10 cellular contexts compared by ENCODE assay signal in genomic region chr2:73215254-73215653, GRCh38. TPM values are rescaled to one million over a fixed set of nuclear protein-coding genes. Genes with fewer than 3 reads are reported as not detected.
DNase-seq lines count a peak whose midpoint lies in the region; ATAC-seq and TF ChIP-seq lines count a peak whose summit lies in the region.
"Had no signal": no experiment of that assay in that cellular context is flagged by ENCODE, and none has a peak within 500 bp of the region (broad histone marks: within the 10 kb centered on the region; RNA-seq: fewer than 3 reads in every experiment).

No MANE protein-coding gene starts in this region.

- ATAC-seq in HG03469 (IDR thresholded peaks at IDR 0.05; ENCODE audit: unreplicated experiment) (no peak), HG03097 (IDR thresholded peaks at IDR 0.05; ENCODE audit: low FRiP score, unreplicated experiment) (no peak)

- H3K4me1 Mint-ChIP-seq in activated naive CD8-positive, alpha-beta T cell treated with anti-CD3 and anti-CD28 coated beads for 36 hours: peaks cover 26% of the 10 kb centered on the region

- peak overlapping the region; percentile 92 for H3K27ac Mint-ChIP-seq in activated naive CD8-positive, alpha-beta T cell treated with anti-CD3 and anti-CD28 coated beads for 36 hours

- H3K36me3 ChIP-seq in HUES6 (ENCODE audit: control insufficient read depth, insufficient read depth, low read length): peaks cover 10% of the 10 kb centered on the region
- peaks cover 12% of the 10 kb centered on the region for H3K36me3 ChIP-seq in mesodermal cell (ENCODE audit: control insufficient read depth, insufficient read depth, low read length)

- in situ Hi-C loops in KBM-7 (cut with MboI; ENCODE audit: low pct_unique_long_range_greater_than_20kb, low sequenced_read_pairs): no loop called here

- WGBS in mesodermal cell (ENCODE audit: insufficient coverage in 2 of 2), 2 experiments: 67 to 88% methylated on average over 1 to 3 of the region's 4 CpGs

- H3K27ac ChIP-seq in HUES6 (ENCODE audit: low read depth, low read length) (no peak overlapping the region), mesodermal cell (ENCODE audit: low read depth, low read length, severe bottlenecking) (no peak overlapping the region)

- H3K4me1 ChIP-seq in HUES6 (ENCODE audit: control insufficient read depth, insufficient read depth, low read length) (peaks cover 17% of the 10 kb centered on the region), mesodermal cell (ENCODE audit: control insufficient read depth, insufficient read depth, low read length, poor library complexity, severe bottlenecking) (peaks cover 13% of the 10 kb centered on the region)

- no peaks in the 10 kb centered on the region for H3K27me3 Mint-ChIP-seq in activated naive CD8-positive, alpha-beta T cell treated with anti-CD3 and anti-CD28 coated beads for 36 hours

- DNase-seq in AG10803 (ENCODE audit: low read depth) (no peak), KBM-7 (no peak), NCI-H446 (lab: John Stamatoyannopoulos, UW) (no peak)
- no peak for DNase-seq in activated naive CD8-positive, alpha-beta T cell treated with anti-CD3 and anti-CD28 coated beads for 36 hours
- DNase-seq: activated CD4-positive, CD25-positive, alpha-beta regulatory T cell had no signal

- H3K4me3 ChIP-seq in AG10803 (ENCODE audit: low read length) (peak overlapping the region; percentile 82), HUES6 (ENCODE audit: low read depth, low read length) (peak overlapping the region; percentile 93), mesodermal cell (ENCODE audit: extremely low read depth, insufficient read depth, low read length, poor library complexity, severe bottlenecking) (peak overlapping the region; percentile 82)

- peak overlapping the region; percentile 95 for H3K4me3 Mint-ChIP-seq in activated naive CD8-positive, alpha-beta T cell treated with anti-CD3 and anti-CD28 coated beads for 36 hours

- TF ChIP-seq CTCF in AG10803 (conservative IDR thresholded peaks at IDR 0.05; ENCODE audit: low read length): no peak

- peaks cover 9% of the 10 kb centered on the region for H3K36me3 Mint-ChIP-seq in activated naive CD8-positive, alpha-beta T cell treated with anti-CD3 and anti-CD28 coated beads for 36 hours

- H3K9ac ChIP-seq in HUES6 (ENCODE audit: low read length): no peak overlapping the region

- H3K27me3 ChIP-seq in HUES6 (ENCODE audit: control insufficient read depth, insufficient read depth, low read length): no peaks in the 10 kb centered on the region; the same call in 1 of the 2 replicates

- H3K9me3 ChIP-seq in HUES6 (ENCODE audit: control insufficient read depth, insufficient read depth, low read depth, low read length) (no peaks in the 10 kb centered on the region), mesodermal cell (ENCODE audit: control insufficient read depth, low read length) (no peaks in the 10 kb centered on the region)

- H3K9me3 Mint-ChIP-seq in activated naive CD8-positive, alpha-beta T cell treated with anti-CD3 and anti-CD28 coated beads for 36 hours: no peaks in the 10 kb centered on the region

RNA-seq across cellular contexts. Expression of gene SMYD5, which starts 1.2 kb away (rescaled TPM):
- 10 to 100 TPM; 42.4 to 44.1 TPM for total RNA-seq in activated naive CD8-positive, alpha-beta T cell treated with anti-CD3 and anti-CD28 coated beads for 36 hours
- polyA plus RNA-seq in mesodermal cell (2013, experiment 1 of 2): 27.0 TPM
- 20.7 TPM for polyA plus RNA-seq in mesodermal cell (2013, experiment 2 of 2)

RNA-seq across cellular contexts. Expression of gene NOTO, which starts 12.9 kb away (rescaled TPM):
- not detected for total RNA-seq in activated naive CD8-positive, alpha-beta T cell treated with anti-CD3 and anti-CD28 coated beads for 36 hours
- not detected for polyA plus RNA-seq in mesodermal cell (2013, experiment 1 of 2)
- not detected for polyA plus RNA-seq in mesodermal cell (2013, experiment 2 of 2)
- total RNA-seq: kidney epithelial cell had no signal

RNA-seq across cellular contexts. Expression of gene PRADC1, which starts 17.8 kb away (rescaled TPM):
- 10 to 100 TPM; 19.6 to 20.9 TPM for total RNA-seq in activated naive CD8-positive, alpha-beta T cell treated with anti-CD3 and anti-CD28 coated beads for 36 hours
- polyA plus RNA-seq in mesodermal cell (2013, experiment 1 of 2): 20.7 TPM
- polyA plus RNA-seq in mesodermal cell (2013, experiment 2 of 2): 15.0 TPM

RNA-seq across cellular contexts. Expression of gene CCT7, which starts 18.9 kb away (rescaled TPM):
- 100 to 1,000 TPM; 719 to 732 TPM for total RNA-seq in activated naive CD8-positive, alpha-beta T cell treated with anti-CD3 and anti-CD28 coated beads for 36 hours
- polyA plus RNA-seq in mesodermal cell (2013, experiment 1 of 2): 265 TPM
- 246 TPM for polyA plus RNA-seq in mesodermal cell (2013, experiment 2 of 2)
